Comparison of ENCODE assay signal across 16 cellular contexts in the genomic region with DNA sequence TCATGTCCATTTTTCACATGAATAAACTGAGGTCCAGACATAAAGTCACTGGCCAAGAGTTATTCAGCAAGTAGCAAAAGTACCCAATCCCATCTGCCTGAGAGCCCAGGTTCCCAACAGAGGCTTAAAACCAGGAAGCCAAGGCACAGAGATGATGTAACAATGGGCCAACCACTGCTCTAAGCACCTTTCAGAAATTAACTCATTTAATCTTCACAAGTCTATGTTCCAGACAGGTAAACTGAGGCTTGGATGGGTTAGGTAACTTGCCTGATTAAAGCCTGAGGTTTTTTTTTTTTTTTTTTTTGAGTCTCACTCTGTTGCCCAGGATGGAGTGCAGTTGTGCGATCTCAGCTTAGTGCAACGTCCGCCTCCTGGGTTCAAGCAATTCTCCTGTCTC. TPM values are rescaled to one million over a fixed set of nuclear protein-coding genes. Genes with fewer than 3 reads are reported as not detected.
DNase-seq lines count a peak whose midpoint lies in the region; ATAC-seq, FAIRE-seq and TF ChIP-seq lines count a peak whose summit lies in the region.
"Had no signal": no experiment of that assay in that cellular context is flagged by ENCODE, and none has a peak within 500 bp of the region (broad histone marks: within the 10 kb centered on the region; RNA-seq: fewer than 3 reads in every experiment).

No MANE protein-coding gene starts in this region.

- H3K27ac Mint-ChIP-seq in activated T-cell treated with anti-CD3 and anti-CD28 coated beads, Interleukin-2, amount 50 U/mL, for 24 hours = peak overlapping the region; percentile 22
- H3K27ac Mint-ChIP-seq in type B pancreatic cell = peak overlapping the region; percentile 85
- H3K27ac Mint-ChIP-seq: CD8-positive, alpha-beta T cell had no signal

- ATAC-seq in HepG2 = no peak
- ATAC-seq in right lobe of liver = no peak
- ATAC-seq in K562 = no peak
- ATAC-seq: CD8-positive, alpha-beta T cell had no signal

- peaks cover 8% of the 10 kb centered on the region for H3K9me1 ChIP-seq in K562 (ENCODE audit: control insufficient read depth, insufficient read depth, low read length)

- in situ Hi-C loops in HepG2 (cut with HindIII; ENCODE audit: extremely low pct_ligation_motif_present, low pct_unique_long_range_greater_than_20kb) = no loop called here
- in situ Hi-C loops in K562 (cut with MboI) = no loop called here

- no peak for TF ChIP-seq RAD21 in HepG2 (CRISPR knock-in tag; IDR thresholded peaks at IDR 0.05)
- no peak for TF ChIP-seq RAD21 in K562 (CRISPR knock-in tag; conservative IDR thresholded peaks at IDR 0.05 in 1 of 2, IDR thresholded peaks at IDR 0.05 in 1 of 2)

- no peak for TF ChIP-seq EP300 in HepG2 (IDR thresholded peaks at IDR 0.05; ENCODE audit: low read depth in 2 of 2, low read length in 2 of 2)
- no peak for TF ChIP-seq EP300 in HepG2 (CRISPR knock-in tag; IDR thresholded peaks at IDR 0.05; ENCODE audit: borderline replicate concordance)
- TF ChIP-seq EP300 in K562 (IDR thresholded peaks at IDR 0.05; ENCODE audit: low read length) = no peak

- no peaks in the 10 kb centered on the region for H3K9me3 Mint-ChIP-seq in activated T-cell treated with anti-CD3 and anti-CD28 coated beads, Interleukin-2, amount 50 U/mL, for 24 hours
- H3K9me3 Mint-ChIP-seq in type B pancreatic cell = no peaks in the 10 kb centered on the region
- H3K9me3 Mint-ChIP-seq: CD8-positive, alpha-beta T cell had no signal

- no peak overlapping the region for H3K4me3 Mint-ChIP-seq in activated T-cell treated with anti-CD3 and anti-CD28 coated beads, Interleukin-2, amount 50 U/mL, for 24 hours
- H3K4me3 Mint-ChIP-seq in type B pancreatic cell = no peak overlapping the region
- H3K4me3 Mint-ChIP-seq: CD8-positive, alpha-beta T cell had no signal

- H3K4me3 ChIP-seq in HepG2 (replicated peaks in 1 of 3; ENCODE audit: insufficient read depth in 1 of 3, low read depth in 2 of 3, low read length in 3 of 3) (no peak overlapping the region), right lobe of liver (no peak overlapping the region), K562 (no peak overlapping the region)

- H2AFZ ChIP-seq in HepG2 (ENCODE audit: low read length) (no peak overlapping the region), K562 (ENCODE audit: low read depth, low read length) (no peak overlapping the region)

- H3K4me1 ChIP-seq in HepG2 (ENCODE audit: insufficient read depth, low read length) = peaks cover 19% of the 10 kb centered on the region
- peaks cover 0 to 11% (median 2%) of the 10 kb centered on the region in 4 donors for H3K4me1 ChIP-seq in right lobe of liver
- peaks cover 45 to 47% of the 10 kb centered on the region in 2 experiments for H3K4me1 ChIP-seq in K562 (replicated peaks in 1 of 2; ENCODE audit: control insufficient read depth in 2 of 2, insufficient read depth in 2 of 2, low read length in 2 of 2)

- H4K20me1 ChIP-seq in HepG2 (ENCODE audit: insufficient read depth, low read length) (peaks cover 17% of the 10 kb centered on the region), K562 (replicated peaks; ENCODE audit: control insufficient read depth, insufficient read depth, low read length) (peaks cover 32% of the 10 kb centered on the region)

- POLR2A ChIA-PET in HepG2 (lab: Yijun Ruan, JAX) (interaction anchor here (0.7 kb wide), 1 partner anchor 78 kb away, joined by 4 read pairs; no protein-coding TSS in a partner anchor), K562 (lab: Yijun Ruan, JAX) (no interaction called here)

- no peak overlapping the region for H3K9ac ChIP-seq in HepG2 (ENCODE audit: insufficient read depth, low read depth, low read length)
- no peak overlapping the region for H3K9ac ChIP-seq in K562 (ENCODE audit: insufficient read depth in 1 of 2, low read depth in 2 of 2, low read length in 2 of 2)

- H3K79me2 ChIP-seq in HepG2 (ENCODE audit: insufficient read depth, low read length) = peaks cover 41% of the 10 kb centered on the region
- peaks cover 53% of the 10 kb centered on the region for H3K79me2 ChIP-seq in K562 (ENCODE audit: control insufficient read depth, insufficient read depth, low read length)

- TF ChIP-seq CTCF in HepG2 (CRISPR knock-in tag; IDR thresholded peaks at IDR 0.05) = no peak
- TF ChIP-seq CTCF in right lobe of liver (IDR thresholded peaks at IDR 0.05) = no peak
- no peak for TF ChIP-seq CTCF in K562 (IDR thresholded peaks at IDR 0.05 in 2 of 3, conservative IDR thresholded peaks at IDR 0.05 in 1 of 3; ENCODE audit: insufficient read depth in 2 of 3, low read depth in 1 of 3, low read length in 3 of 3)
- TF ChIP-seq CTCF in type B pancreatic cell (conservative IDR thresholded peaks at IDR 0.05) = no peak

- FAIRE-seq in HepG2 (lab: Jason Lieb, UNC) (no peak), K562 (lab: Jason Lieb, UNC) (no peak)
- FAIRE-seq: A204.1 had no signal

- peaks cover 32% of the 10 kb centered on the region for H3K4me1 Mint-ChIP-seq in activated T-cell treated with anti-CD3 and anti-CD28 coated beads, Interleukin-2, amount 50 U/mL, for 24 hours (ENCODE audit: low read depth)
- peaks cover 23% of the 10 kb centered on the region for H3K4me1 Mint-ChIP-seq in type B pancreatic cell (ENCODE audit: unreplicated experiment)

- H3K4me2 ChIP-seq in HepG2 (ENCODE audit: low read depth, low read length) = no peak overlapping the region
- H3K4me2 ChIP-seq in K562 (ENCODE audit: insufficient read depth, low read length) = no peak overlapping the region

- WGBS in HepG2 (ENCODE audit: low lambda C conversion rate) = 100% methylated on average over 3 of the region's 3 CpGs
- WGBS in right lobe of liver (ENCODE audit: insufficient coverage, low coverage, low lambda C conversion rate, missing lambda C conversion rate) = 89% methylated on average over 3 of the region's 3 CpGs
- no CpG with 5 or more reads among the region's 3 CpGs for WGBS in K562 (ENCODE audit: insufficient coverage, low coverage, missing lambda C conversion rate)

- CTCF ChIA-PET in HepG2 (lab: Yijun Ruan, JAX; ENCODE audit: low intra/inter-chr PET ratio, low total read pairs) (no interaction called here), K562 (lab: Yijun Ruan, JAX; ENCODE audit: low intra/inter-chr PET ratio) (no interaction called here)

- BruUV-seq in HepG2 (replicated peaks; lab: Mats Ljungman, UMichigan) (no TSS peak), K562 (replicated peaks; lab: Mats Ljungman, UMichigan) (no TSS peak)

- H3K27ac ChIP-seq in HepG2 (ENCODE audit: extremely low read length, insufficient read depth, low read length) (no peak overlapping the region), right lobe of liver (no peak overlapping the region), K562 (ENCODE audit: extremely low read depth, low read depth, low read length) (no peak overlapping the region)
- H3K27ac ChIP-seq: C4-2B had no signal

- DNase-seq in activated T-cell treated with anti-CD3 and anti-CD28 coated beads, Interleukin-2, amount 50 U/mL, for 24 hours = no peak
- DNase-seq in activated T-cell treated with anti-CD3 and anti-CD28 coated beads, Interleukin-2, amount 50 U/mL, for 48 hours = no peak
- DNase-seq in HepG2 (ENCODE audit: low spot score) = no peak
- no peak for DNase-seq in right lobe of liver
- no peak for DNase-seq in K562 (ENCODE audit: extremely low read depth in 1 of 4, low spot score in 3 of 4)
- DNase-seq in type B pancreatic cell (ENCODE audit: extremely low spot score, unreplicated experiment) = no peak
- DNase-seq in DMS79 (lab: John Stamatoyannopoulos, UW) = no peak
- DNase-seq: BE2C; CD8-positive, alpha-beta T cell; COR-L47; HCEC 1CT; IMR-90 had no signal

- H3K27me3 Mint-ChIP-seq in activated T-cell treated with anti-CD3 and anti-CD28 coated beads, Interleukin-2, amount 50 U/mL, for 24 hours = no peaks in the 10 kb centered on the region
- H3K27me3 Mint-ChIP-seq in type B pancreatic cell = no peaks in the 10 kb centered on the region

- intact Hi-C loops in HepG2 (cut with micrococcal nuclease; ENCODE audit: unreplicated experiment) (no loop called here), right lobe of liver (cut with DNase I) (no loop called here), K562 (cut with micrococcal nuclease) (no loop called here)

- peaks cover 90% of the 10 kb centered on the region for H3K36me3 Mint-ChIP-seq in activated T-cell treated with anti-CD3 and anti-CD28 coated beads, Interleukin-2, amount 50 U/mL, for 24 hours (ENCODE audit: low read depth)
- H3K36me3 Mint-ChIP-seq in type B pancreatic cell = peaks cover 19% of the 10 kb centered on the region

- H3K27me3 ChIP-seq in HepG2 (ENCODE audit: control insufficient read depth in 1 of 2, insufficient read depth in 2 of 2, low read length in 2 of 2) (no peaks in the 10 kb centered on the region), right lobe of liver (no peaks in the 10 kb centered on the region), K562 (ENCODE audit: control insufficient read depth in 2 of 2, insufficient read depth in 2 of 2, low read length in 2 of 2) (no peaks in the 10 kb centered on the region)
- H3K27me3 ChIP-seq: BE2C had no signal

- TF ChIP-seq POLR2A in HepG2 (IDR thresholded peaks at IDR 0.05; ENCODE audit: insufficient read depth in 1 of 2, low read depth in 2 of 2, low read length in 2 of 2) (no peak), right lobe of liver (IDR thresholded peaks at IDR 0.05) (no peak), K562 (conservative IDR thresholded peaks at IDR 0.05) (no peak)

- H3K36me3 ChIP-seq in HepG2 (replicated peaks in 1 of 2; ENCODE audit: control insufficient read depth in 1 of 2, insufficient read depth in 2 of 2, low read length in 2 of 2) = peaks cover 33 to 77% of the 10 kb centered on the region in 2 experiments
- peaks cover 0 to 46% (median 16%) of the 10 kb centered on the region in 4 donors for H3K36me3 ChIP-seq in right lobe of liver
- peaks cover 79% of the 10 kb centered on the region for H3K36me3 ChIP-seq in K562 (ENCODE audit: control insufficient read depth, insufficient read depth, low read length)

- H3K9me3 ChIP-seq in HepG2 (ENCODE audit: low read length) (no peaks in the 10 kb centered on the region), right lobe of liver (no peaks in the 10 kb centered on the region), K562 (replicated peaks; ENCODE audit: control insufficient read depth, insufficient read depth, low read depth, low read length) (no peaks in the 10 kb centered on the region)
- H3K9me3 ChIP-seq: BE2C had no signal

RNA-seq across cellular contexts. Expression of a gene that starts 4.0 kb away (rescaled TPM):
- 0.45 and 0.82 TPM in 2 replicates for total RNA-seq in HepG2 (2016; rRNA removed; fragmentation: Illumina TruSeq; extraction: Trizol)
- 1.2 and 1.7 TPM in 2 replicates for total RNA-seq in HepG2 (2016; cell fraction: cytosol; rRNA removed; fragmentation: Illumina TruSeq; extraction: Trizol; ENCODE audit: low read depth)
- 0.39 and 1.3 TPM in 2 replicates for total RNA-seq in HepG2 (2016; cell fraction: insoluble cytoplasmic fraction; rRNA removed; fragmentation: Illumina TruSeq; extraction: Trizol)
- total RNA-seq in HepG2 (2016; cell fraction: membrane; rRNA removed; fragmentation: Illumina TruSeq; extraction: Trizol) = 1.00 and 1.1 TPM in 2 replicates
- 1.3 and 1.5 TPM in 2 replicates for total RNA-seq in HepG2 (2016; cell fraction: nucleus; rRNA removed; fragmentation: Illumina TruSeq; extraction: Trizol)
- 1.1 and 1.3 TPM in 2 replicates for polyA plus RNA-seq in HepG2 (2011; rRNA removed)
- polyA plus RNA-seq in HepG2 (2011; cell fraction: cytosol; rRNA removed) = 0.50 and 0.64 TPM in 2 replicates
- 5.0 and 6.5 TPM in 2 replicates for polyA plus RNA-seq in HepG2 (2011; cell fraction: nucleus; rRNA removed)
- 2.0 and 2.5 TPM in 2 replicates for polyA plus RNA-seq in HepG2 (2012)
- polyA plus RNA-seq in HepG2 (2016; cell fraction: cytosol; fragmentation: Illumina TruSeq; extraction: Trizol; ENCODE audit: low read depth) = 1.7 and 1.9 TPM in 2 replicates
- 0.58 and 0.68 TPM in 2 replicates for polyA plus RNA-seq in HepG2 (2016; cell fraction: insoluble cytoplasmic fraction; fragmentation: Illumina TruSeq; extraction: Trizol; ENCODE audit: low read depth)
- polyA plus RNA-seq in HepG2 (2016; cell fraction: membrane; fragmentation: Illumina TruSeq; extraction: Trizol; ENCODE audit: low read depth) = 1.8 and 2.4 TPM in 2 replicates
- polyA plus RNA-seq in HepG2 (2016; cell fraction: nucleus; fragmentation: Illumina TruSeq; extraction: Trizol; ENCODE audit: insufficient read depth, low read depth) = 4.3 and 5.9 TPM in 2 replicates
- 1.2 and 13.7 TPM in 2 replicates for polyA minus RNA-seq in HepG2 (2011; rRNA and poly(A)+ RNA removed; ENCODE audit: low replicate concordance)
- polyA minus RNA-seq in HepG2 (2011; cell fraction: cytosol; rRNA and poly(A)+ RNA removed) = not detected in 2 replicates
- polyA minus RNA-seq in HepG2 (2011; cell fraction: nucleus; rRNA and poly(A)+ RNA removed) = 1.3 and 2.7 TPM in 2 replicates
- 1 to 10 TPM; 2.5 to 6.3 (median 4.4) TPM for total RNA-seq in right lobe of liver
- 12.5 and 24.0 TPM in 2 replicates for total RNA-seq in K562 (2011; cell fraction: chromatin; rRNA removed; ENCODE audit: low replicate concordance)
- 15.0 and 17.8 TPM in 2 replicates for total RNA-seq in K562 (2011; cell fraction: nucleolus; rRNA removed)
- total RNA-seq in K562 (2011; cell fraction: nucleoplasm; rRNA removed) = 10.2 and 12.4 TPM in 2 replicates
- 2.5 and 3.0 TPM in 2 replicates for total RNA-seq in K562 (2014; rRNA removed)
- 0.35 and 0.91 TPM in 2 replicates for total RNA-seq in K562 (2014; rRNA removed; fragmentation: Illumina TruSeq; extraction: Trizol)
- 1.1 and 1.3 TPM in 2 replicates for total RNA-seq in K562 (2015; rRNA removed; fragmentation: Illumina TruSeq; extraction: Trizol)
- 5.0 and 5.2 TPM in 2 replicates for total RNA-seq in K562 (2021)
- polyA plus RNA-seq in K562 (2011; rRNA removed) = 1.3 and 3.0 TPM in 2 replicates
- polyA plus RNA-seq in K562 (2011; cell fraction: cytosol; rRNA removed) = 1.1 and 2.3 TPM in 2 replicates
- polyA plus RNA-seq in K562 (2011; cell fraction: nucleus; rRNA removed) = 10.2 and 15.4 TPM in 2 replicates
- 3.8 and 7.2 TPM in 2 replicates for polyA plus RNA-seq in K562 (2012)
- 1.5 and 2.6 TPM in 2 replicates for polyA plus RNA-seq in K562 (2014; fragmentation: Illumina TruSeq; extraction: Trizol)
- polyA plus RNA-seq in K562 (2014; fragmentation: Nextera tagmentation; extraction: Ambion mirVana) = not detected
- 1.4 and 2.0 TPM in 2 replicates for polyA plus RNA-seq in K562 (2014; rRNA removed)
- polyA minus RNA-seq in K562 (2011; rRNA and poly(A)+ RNA removed) = 2.2 and 3.0 TPM in 2 replicates
- polyA minus RNA-seq in K562 (2011; cell fraction: cytosol; rRNA and poly(A)+ RNA removed) = 5.1 and 6.6 TPM in 2 replicates
- polyA minus RNA-seq in K562 (2011; cell fraction: nucleus; rRNA and poly(A)+ RNA removed) = 5.7 and 6.7 TPM in 2 replicates
- 43.1 and 49.3 TPM in 2 replicates for total RNA-seq in type B pancreatic cell (ENCODE audit: low replicate concordance)

RNA-seq across cellular contexts. Expression of a gene that starts 8.2 kb away (rescaled TPM):
- total RNA-seq in HepG2 (2016; rRNA removed; fragmentation: Illumina TruSeq; extraction: Trizol) (153 and 235 TPM in 2 replicates), right lobe of liver (10 to 100 TPM; 46.1 to 76.2 (median 51.4) TPM), K562 (2014; rRNA removed) (448 and 524 TPM in 2 replicates), K562 (2014; rRNA removed; fragmentation: Illumina TruSeq; extraction: Trizol) (676 and 696 TPM in 2 replicates), K562 (2015; rRNA removed; fragmentation: Illumina TruSeq; extraction: Trizol) (565 and 575 TPM in 2 replicates), K562 (2021) (761 and 811 TPM in 2 replicates), type B pancreatic cell (ENCODE audit: low replicate concordance) (327 and 356 TPM in 2 replicates)
- total RNA-seq in HepG2 (2016; cell fraction: cytosol; rRNA removed; fragmentation: Illumina TruSeq; extraction: Trizol; ENCODE audit: low read depth) = 97.6 and 118 TPM in 2 replicates
- total RNA-seq in HepG2 (2016; cell fraction: insoluble cytoplasmic fraction; rRNA removed; fragmentation: Illumina TruSeq; extraction: Trizol) = 156 and 237 TPM in 2 replicates
- 195 and 220 TPM in 2 replicates for total RNA-seq in HepG2 (2016; cell fraction: membrane; rRNA removed; fragmentation: Illumina TruSeq; extraction: Trizol)
- 85.6 and 92.5 TPM in 2 replicates for total RNA-seq in HepG2 (2016; cell fraction: nucleus; rRNA removed; fragmentation: Illumina TruSeq; extraction: Trizol)
- polyA plus RNA-seq in HepG2 (2011; rRNA removed) (408 and 468 TPM in 2 replicates), K562 (2011; rRNA removed) (843 and 1,244 TPM in 2 replicates), K562 (2014; fragmentation: Illumina TruSeq; extraction: Trizol) (1,561 and 1,696 TPM in 2 replicates), K562 (2014; fragmentation: Nextera tagmentation; extraction: Ambion mirVana) (100 to 1,000 TPM; 201 to 235 TPM), K562 (2014; rRNA removed) (672 and 721 TPM in 2 replicates)
- polyA plus RNA-seq in HepG2 (2011; cell fraction: cytosol; rRNA removed) = 399 and 528 TPM in 2 replicates
- polyA plus RNA-seq in HepG2 (2011; cell fraction: nucleus; rRNA removed) = 142 and 169 TPM in 2 replicates
- 311 and 349 TPM in 2 replicates for polyA plus RNA-seq in HepG2 (2012)
- 376 and 452 TPM in 2 replicates for polyA plus RNA-seq in HepG2 (2016; cell fraction: cytosol; fragmentation: Illumina TruSeq; extraction: Trizol; ENCODE audit: low read depth)
- 420 and 553 TPM in 2 replicates for polyA plus RNA-seq in HepG2 (2016; cell fraction: insoluble cytoplasmic fraction; fragmentation: Illumina TruSeq; extraction: Trizol; ENCODE audit: low read depth)
- polyA plus RNA-seq in HepG2 (2016; cell fraction: membrane; fragmentation: Illumina TruSeq; extraction: Trizol; ENCODE audit: low read depth) = 376 and 422 TPM in 2 replicates
- polyA plus RNA-seq in HepG2 (2016; cell fraction: nucleus; fragmentation: Illumina TruSeq; extraction: Trizol; ENCODE audit: insufficient read depth, low read depth) = 243 and 256 TPM in 2 replicates
- polyA minus RNA-seq in HepG2 (2011; rRNA and poly(A)+ RNA removed; ENCODE audit: low replicate concordance) = 543 and 868 TPM in 2 replicates
- 96.2 and 102 TPM in 2 replicates for polyA minus RNA-seq in HepG2 (2011; cell fraction: cytosol; rRNA and poly(A)+ RNA removed)
- polyA minus RNA-seq in HepG2 (2011; cell fraction: nucleus; rRNA and poly(A)+ RNA removed) = 21.2 and 34.9 TPM in 2 replicates
- 90.3 and 153 TPM in 2 replicates for total RNA-seq in K562 (2011; cell fraction: chromatin; rRNA removed; ENCODE audit: low replicate concordance)
- total RNA-seq in K562 (2011; cell fraction: nucleolus; rRNA removed) = 155 and 156 TPM in 2 replicates
- total RNA-seq in K562 (2011; cell fraction: nucleoplasm; rRNA removed) = 201 and 290 TPM in 2 replicates
- 1,200 and 1,290 TPM in 2 replicates for polyA plus RNA-seq in K562 (2011; cell fraction: cytosol; rRNA removed)
- 284 and 323 TPM in 2 replicates for polyA plus RNA-seq in K562 (2011; cell fraction: nucleus; rRNA removed)
- polyA plus RNA-seq in K562 (2012) = 476 and 792 TPM in 2 replicates
- polyA minus RNA-seq in K562 (2011; rRNA and poly(A)+ RNA removed) = 930 and 947 TPM in 2 replicates
- 316 and 353 TPM in 2 replicates for polyA minus RNA-seq in K562 (2011; cell fraction: cytosol; rRNA and poly(A)+ RNA removed)
- 33.4 and 57.8 TPM in 2 replicates for polyA minus RNA-seq in K562 (2011; cell fraction: nucleus; rRNA and poly(A)+ RNA removed)

RNA-seq across cellular contexts. Expression of a gene that starts 59.3 kb away (rescaled TPM):
- total RNA-seq in HepG2 (2016; rRNA removed; fragmentation: Illumina TruSeq; extraction: Trizol) (not detected in 2 replicates), right lobe of liver (not detected), K562 (2014; rRNA removed) (not detected in 2 replicates), K562 (2014; rRNA removed; fragmentation: Illumina TruSeq; extraction: Trizol) (not detected in 2 replicates), K562 (2015; rRNA removed; fragmentation: Illumina TruSeq; extraction: Trizol) (not detected in 2 replicates), K562 (2021) (not detected in 2 replicates), type B pancreatic cell (ENCODE audit: low replicate concordance) (not detected in 2 replicates)
- not detected in 2 replicates for total RNA-seq in HepG2 (2016; cell fraction: cytosol; rRNA removed; fragmentation: Illumina TruSeq; extraction: Trizol; ENCODE audit: low read depth)
- total RNA-seq in HepG2 (2016; cell fraction: insoluble cytoplasmic fraction; rRNA removed; fragmentation: Illumina TruSeq; extraction: Trizol) = not detected in 2 replicates
- not detected in 2 replicates for total RNA-seq in HepG2 (2016; cell fraction: membrane; rRNA removed; fragmentation: Illumina TruSeq; extraction: Trizol)
- not detected in 2 replicates for total RNA-seq in HepG2 (2016; cell fraction: nucleus; rRNA removed; fragmentation: Illumina TruSeq; extraction: Trizol)
- polyA plus RNA-seq in HepG2 (2011; rRNA removed) (not detected in 2 replicates), K562 (2011; rRNA removed) (not detected in 2 replicates), K562 (2014; fragmentation: Illumina TruSeq; extraction: Trizol) (not detected in 2 replicates), K562 (2014; fragmentation: Nextera tagmentation; extraction: Ambion mirVana) (not detected), K562 (2014; rRNA removed) (not detected in 2 replicates)
- polyA plus RNA-seq in HepG2 (2011; cell fraction: cytosol; rRNA removed) = not detected in 2 replicates
- not detected in 2 replicates for polyA plus RNA-seq in HepG2 (2011; cell fraction: nucleus; rRNA removed)
- not detected in 2 replicates for polyA plus RNA-seq in HepG2 (2012)
- not detected in 2 replicates for polyA plus RNA-seq in HepG2 (2016; cell fraction: cytosol; fragmentation: Illumina TruSeq; extraction: Trizol; ENCODE audit: low read depth)
- polyA plus RNA-seq in HepG2 (2016; cell fraction: insoluble cytoplasmic fraction; fragmentation: Illumina TruSeq; extraction: Trizol; ENCODE audit: low read depth) = not detected in 2 replicates
- polyA plus RNA-seq in HepG2 (2016; cell fraction: membrane; fragmentation: Illumina TruSeq; extraction: Trizol; ENCODE audit: low read depth) = not detected in 2 replicates
- polyA plus RNA-seq in HepG2 (2016; cell fraction: nucleus; fragmentation: Illumina TruSeq; extraction: Trizol; ENCODE audit: insufficient read depth, low read depth) = not detected in 2 replicates
- not detected in 2 replicates for polyA minus RNA-seq in HepG2 (2011; rRNA and poly(A)+ RNA removed; ENCODE audit: low replicate concordance)
- not detected in 2 replicates for polyA minus RNA-seq in HepG2 (2011; cell fraction: cytosol; rRNA and poly(A)+ RNA removed)
- not detected in 2 replicates for polyA minus RNA-seq in HepG2 (2011; cell fraction: nucleus; rRNA and poly(A)+ RNA removed)
- not detected in 2 replicates for total RNA-seq in K562 (2011; cell fraction: chromatin; rRNA removed; ENCODE audit: low replicate concordance)
- not detected in 2 replicates for total RNA-seq in K562 (2011; cell fraction: nucleolus; rRNA removed)
- not detected in 2 replicates for total RNA-seq in K562 (2011; cell fraction: nucleoplasm; rRNA removed)
- not detected in 2 replicates for polyA plus RNA-seq in K562 (2011; cell fraction: cytosol; rRNA removed)
- not detected in 2 replicates for polyA plus RNA-seq in K562 (2011; cell fraction: nucleus; rRNA removed)
- polyA plus RNA-seq in K562 (2012) = not detected in 2 replicates
- polyA minus RNA-seq in K562 (2011; rRNA and poly(A)+ RNA removed) = not detected in 2 replicates
- polyA minus RNA-seq in K562 (2011; cell fraction: cytosol; rRNA and poly(A)+ RNA removed) = not detected in 2 replicates
- polyA minus RNA-seq in K562 (2011; cell fraction: nucleus; rRNA and poly(A)+ RNA removed) = not detected in 2 replicates
- total RNA-seq: CD8-positive, alpha-beta T cell; H4; IMR-90 had no signal
- polyA plus RNA-seq: AG04450, IMR-90 had no signal
